ENCODE assay signal across 26 cellular contexts in genomic region chr7:5082806-5083205, GRCh38.
"Had no signal": no experiment of that assay in that cellular context is flagged by ENCODE, and none has a peak within 500 bp of the region (broad histone marks: within the 10 kb centered on the region; RNA-seq: fewer than 3 reads in every experiment).

No MANE protein-coding gene starts in this region.

- H3K4me3 Mint-ChIP-seq: activated CD4-positive, alpha-beta memory T cell treated with anti-CD3 and anti-CD28 coated beads, Interleukin-2, amount 10 ng/mL, durations not matched to agents 7 days and 5 days; activated CD4-positive, alpha-beta T cell treated with anti-CD3 and anti-CD28 coated beads, Interleukin-2, amount 10 ng/mL, durations not matched to agents 7 days and 5 days; activated naive CD4-positive, alpha-beta T cell treated with anti-CD3 and anti-CD28 coated beads, Interleukin-2, amount 10 ng/mL, durations not matched to agents 7 days and 5 days; activated naive CD8-positive, alpha-beta T cell treated with anti-CD3 and anti-CD28 coated beads, Interleukin-2, amount 10 ng/mL, durations not matched to agents 7 days and 5 days; activated T-cell treated with anti-CD3 and anti-CD28 coated beads, Interleukin-2, amount 50 U/mL, for 24 hours; activated T-cell treated with anti-CD3 and anti-CD28 coated beads, Interleukin-2, amount 50 U/mL, for 72 hours; brain had no signal

- H3K9me3 ChIP-seq: ascending aorta, breast epithelium, colonic mucosa had no signal

- H3K4me1 ChIP-seq: ascending aorta, breast epithelium, colonic mucosa had no signal

- H3K27ac ChIP-seq: ascending aorta, breast epithelium, cardiac muscle cell, colonic mucosa, epithelial cell of prostate had no signal

- H3K9me3 Mint-ChIP-seq: activated CD4-positive, alpha-beta memory T cell treated with anti-CD3 and anti-CD28 coated beads, Interleukin-2, amount 10 ng/mL, durations not matched to agents 7 days and 5 days; activated CD4-positive, alpha-beta T cell treated with anti-CD3 and anti-CD28 coated beads, Interleukin-2, amount 10 ng/mL, durations not matched to agents 7 days and 5 days; activated naive CD4-positive, alpha-beta T cell treated with anti-CD3 and anti-CD28 coated beads, Interleukin-2, amount 10 ng/mL, durations not matched to agents 7 days and 5 days; activated naive CD4-positive, alpha-beta T cell treated with anti-CD3 and anti-CD28 coated beads, Interleukin-2, amount 50 U/mL, for 72 hours; activated naive CD8-positive, alpha-beta T cell treated with anti-CD3 and anti-CD28 coated beads, Interleukin-2, amount 10 ng/mL, durations not matched to agents 7 days and 5 days; activated T-cell treated with anti-CD3 and anti-CD28 coated beads, Interleukin-2, amount 50 U/mL, for 24 hours; activated T-cell treated with anti-CD3 and anti-CD28 coated beads, Interleukin-2, amount 50 U/mL, for 72 hours had no signal

- ATAC-seq: activated naive CD4-positive, alpha-beta T cell treated with anti-CD3 and anti-CD28 coated beads, Interleukin-2, amount 50 U/mL, for 72 hours; activated T-cell treated with anti-CD3 and anti-CD28 coated beads, Interleukin-2, amount 50 U/mL, for 72 hours had no signal

- H3K36me3 Mint-ChIP-seq: activated naive CD4-positive, alpha-beta T cell treated with anti-CD3 and anti-CD28 coated beads, Interleukin-2, amount 10 ng/mL, durations not matched to agents 7 days and 5 days; activated naive CD8-positive, alpha-beta T cell treated with anti-CD3 and anti-CD28 coated beads, Interleukin-2, amount 10 ng/mL, durations not matched to agents 7 days and 5 days; brain had no signal

- H3K27ac Mint-ChIP-seq: activated CD4-positive, alpha-beta memory T cell treated with anti-CD3 and anti-CD28 coated beads, Interleukin-2, amount 10 ng/mL, durations not matched to agents 7 days and 5 days; activated CD4-positive, alpha-beta T cell treated with anti-CD3 and anti-CD28 coated beads, Interleukin-2, amount 10 ng/mL, durations not matched to agents 7 days and 5 days; activated naive CD4-positive, alpha-beta T cell treated with anti-CD3 and anti-CD28 coated beads, Interleukin-2, amount 10 ng/mL, durations not matched to agents 7 days and 5 days; activated naive CD4-positive, alpha-beta T cell treated with anti-CD3 and anti-CD28 coated beads, Interleukin-2, amount 50 U/mL, for 72 hours; activated naive CD8-positive, alpha-beta T cell treated with anti-CD3 and anti-CD28 coated beads, Interleukin-2, amount 10 ng/mL, durations not matched to agents 7 days and 5 days; activated T-cell treated with anti-CD3 and anti-CD28 coated beads, Interleukin-2, amount 50 U/mL, for 24 hours; activated T-cell treated with anti-CD3 and anti-CD28 coated beads, Interleukin-2, amount 50 U/mL, for 72 hours had no signal

- H3K4me3 ChIP-seq: ascending aorta, breast epithelium, cardiac muscle cell, colonic mucosa had no signal

- DNase-seq: activated CD4-positive, alpha-beta memory T cell treated with anti-CD3 and anti-CD28 coated beads, Interleukin-2, amount 10 ng/mL, durations not matched to agents 7 days and 5 days; activated CD4-positive, alpha-beta T cell treated with anti-CD3 and anti-CD28 coated beads for 1 hour; activated CD4-positive, alpha-beta T cell treated with anti-CD3 and anti-CD28 coated beads for 4 hours; activated CD4-positive, alpha-beta T cell treated with anti-CD3 and anti-CD28 coated beads, Interleukin-2, amount 10 ng/mL, durations not matched to agents 7 days and 5 days; activated CD4-positive, alpha-beta T cell treated with anti-CD3 and anti-CD28 coated beads, Interleukin-2, amount 50 U/mL, for 4 hours; activated CD8-positive, alpha-beta memory T cell treated with anti-CD3 and anti-CD28 coated beads, Interleukin-2, amount 50 U/mL, for 48 hours; activated gamma-delta T cell; activated naive CD4-positive, alpha-beta T cell; activated naive CD4-positive, alpha-beta T cell treated with anti-CD3 and anti-CD28 coated beads, Interleukin-2, amount 10 ng/mL, durations not matched to agents 7 days and 5 days; activated naive CD8-positive, alpha-beta T cell treated with anti-CD3 and anti-CD28 coated beads, Interleukin-2, amount 10 ng/mL, durations not matched to agents 7 days and 5 days; activated T-cell treated with anti-CD3 and anti-CD28 coated beads for 4 hours; activated T-cell treated with anti-CD3 and anti-CD28 coated beads, Interleukin-2, amount 50 U/mL, for 24 hours; activated T-cell treated with anti-CD3 and anti-CD28 coated beads, Interleukin-2, amount 50 U/mL, for 72 hours; central memory CD4-positive, alpha-beta T cell; cerebellar nuclear complex; colonic mucosa; effector CD8-positive, alpha-beta T cell; foreskin fibroblast; head of caudate nucleus; hippocampal formation had no signal

- H3K36me3 ChIP-seq: ascending aorta, breast epithelium, cardiac muscle cell, colonic mucosa had no signal

- H3K4me1 Mint-ChIP-seq: activated naive CD8-positive, alpha-beta T cell treated with anti-CD3 and anti-CD28 coated beads, Interleukin-2, amount 10 ng/mL, durations not matched to agents 7 days and 5 days had no signal

- H3K27me3 ChIP-seq: ascending aorta, colonic mucosa had no signal
